ENCODE assay signal across 1 cellular context in genomic region chr12:105740970-105741725, GRCh38.
TF ChIP-seq lines count a peak whose summit lies in the region.

No MANE protein-coding gene starts in this region.

TF ChIP-seq in GM23338, 12 proteins besides CTCF, POLR2A, EP300 and RAD21 (continued from another document):
- TF ChIP-seq REST (IDR thresholded peaks at IDR 0.05; ENCODE audit: unreplicated experiment) (no peak), CREB1 (CRISPR knock-in tag; IDR thresholded peaks at IDR 0.05; ENCODE audit: low read depth) (no peak), EZH2phosphoT487 (IDR thresholded peaks at IDR 0.05; ENCODE audit: unreplicated experiment) (no peak), ZNF462 (CRISPR knock-in tag; IDR thresholded peaks at IDR 0.05) (no peak)
